ENCODE assay signal across 8 cellular contexts in the genomic region with DNA sequence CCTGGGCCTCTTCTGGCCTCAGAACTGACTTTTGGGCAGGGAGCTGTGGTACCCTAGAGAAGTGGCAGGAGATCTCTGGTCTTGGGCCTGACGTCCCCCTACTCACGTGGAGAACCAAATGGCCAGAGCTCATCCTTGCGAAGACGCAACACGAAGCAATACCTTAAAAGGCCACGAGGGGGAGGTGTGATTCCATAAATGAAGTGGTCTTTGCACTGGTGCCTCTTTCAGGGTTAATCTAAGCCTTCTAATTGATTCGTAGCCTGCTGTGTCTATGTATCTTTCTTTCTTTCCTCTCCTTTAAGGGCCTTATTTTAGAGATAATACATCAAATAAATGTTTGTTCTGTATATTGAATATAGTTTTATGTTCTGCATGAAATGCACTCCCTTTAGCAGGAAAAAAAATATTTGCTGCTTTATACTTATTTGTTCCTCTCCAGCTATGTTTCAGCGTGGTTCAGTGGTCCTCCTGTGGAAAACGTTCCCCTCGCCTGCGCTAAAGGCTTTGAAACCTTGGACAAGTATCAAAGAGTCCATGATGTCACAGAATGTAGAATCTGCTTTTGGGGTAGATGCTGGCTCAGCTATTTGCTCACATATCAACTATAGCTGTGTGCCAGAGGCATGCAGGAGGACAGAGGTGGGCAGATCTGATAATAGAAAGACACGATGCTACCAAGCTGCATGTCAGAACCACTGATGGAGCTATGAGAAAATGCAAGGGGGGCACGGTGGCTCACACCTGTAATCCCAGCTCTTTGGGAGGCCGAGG. TPM values are rescaled to one million over a fixed set of nuclear protein-coding genes. Genes with fewer than 3 reads are reported as not detected.
DNase-seq lines count a peak whose midpoint lies in the region; ATAC-seq, FAIRE-seq and TF ChIP-seq lines count a peak whose summit lies in the region.

No MANE protein-coding gene starts in this region.

- no peaks in the 10 kb centered on the region for H3K36me3 ChIP-seq in brain microvascular endothelial cell (replicated peaks)

- TF ChIP-seq POLR2A in GM12892 (IDR thresholded peaks at IDR 0.05; ENCODE audit: low read depth, low read length), result no peak

- H3K4me3 ChIP-seq in brain microvascular endothelial cell (ENCODE audit: low read depth, low read length), result no peak overlapping the region

- H3K27ac ChIP-seq in brain microvascular endothelial cell, result no peak overlapping the region

- H3K27me3 ChIP-seq in brain microvascular endothelial cell (replicated peaks), result no peaks in the 10 kb centered on the region

- ATAC-seq in HG02870 (IDR thresholded peaks at IDR 0.05; ENCODE audit: unreplicated experiment) (peak; percentile 82), HG02840 (IDR thresholded peaks at IDR 0.05; ENCODE audit: low FRiP score, unreplicated experiment) (no peak)

- in situ Hi-C loops in brain microvascular endothelial cell (cut with HindIII; ENCODE audit: low pct_ligation_motif_present, low sequenced_read_pairs), result no loop called here

- peak; percentile 83 for TF ChIP-seq CTCF in brain microvascular endothelial cell (IDR thresholded peaks at IDR 0.05; ENCODE audit: low read depth, low read length, missing control alignments)

- peak; percentile 93 for FAIRE-seq in GM12892 (lab: Jason Lieb, UNC)

- DNase-seq in GM12892 (ENCODE audit: insufficient read length) (peak; percentile 50), NCI-H2107 (lab: John Stamatoyannopoulos, UW) (peak; percentile 71), UCSD-AML1 (lab: John Stamatoyannopoulos, UW; ENCODE audit: unreplicated experiment) (peak; percentile 41), brain microvascular endothelial cell (peak; percentile 76), inferior parietal cortex (ENCODE audit: extremely low spot score) (peak; percentile 95)
- peak; percentile 26 to 67 for DNase-seq in stimulated activated CD4-positive, alpha-beta T cell treated with anti-CD3 and anti-CD28 coated beads, Interleukin-1b, Interleukin-23, amount 100 ng/mL, for 1 hour (ENCODE audit: low read depth in 2 of 2)

RNA-seq across cellular contexts. Expression of a gene that starts 41.0 kb away (rescaled TPM):
- not detected for polyA plus RNA-seq in GM12892 (2012; ENCODE audit: missing spikeins)

Comparison
In these comparisons a context has a peak if more than half of its experiments do, and no peak if none do; other contexts are left out.
1. DNase-seq: peak in every context shown above with its lines; median percentile 95 in inferior parietal cortex; 76 in brain microvascular endothelial cell; 71 in NCI-H2107; 50 in GM12892; 46 in stimulated activated CD4-positive, alpha-beta T cell treated with anti-CD3 and anti-CD28 coated beads, Interleukin-1b, Interleukin-23, amount 100 ng/mL, for 1 hour; 41 in UCSD-AML1.